In genomic region chr19:5936308-5936980, GRCh38 we compare ENCODE assay signal across 1 cellular context.
TF ChIP-seq lines count a peak whose summit lies in the region.

No MANE protein-coding gene starts in this region.

TF ChIP-seq in GM23338, 12 proteins besides CTCF, POLR2A, EP300 and RAD21:
- no peak for TF ChIP-seq POLR2AphosphoS5 (IDR thresholded peaks at IDR 0.05; ENCODE audit: low read depth)
- no peak for TF ChIP-seq ZNF114 (CRISPR knock-in tag; IDR thresholded peaks at IDR 0.05)
- TF ChIP-seq CREB1 (CRISPR knock-in tag; IDR thresholded peaks at IDR 0.05; ENCODE audit: low read depth): no peak
- no peak for TF ChIP-seq EZH2 (IDR thresholded peaks at IDR 0.05; ENCODE audit: low read depth, unreplicated experiment)
- no peak for TF ChIP-seq NANOG (IDR thresholded peaks at IDR 0.05; ENCODE audit: borderline replicate concordance)
- no peak for TF ChIP-seq ETS1 (IDR thresholded peaks at IDR 0.05)
- TF ChIP-seq EZH2phosphoT487 (IDR thresholded peaks at IDR 0.05; ENCODE audit: unreplicated experiment): no peak
- no peak for TF ChIP-seq JUNB (IDR thresholded peaks at IDR 0.05; ENCODE audit: unreplicated experiment)
- TF ChIP-seq REST (IDR thresholded peaks at IDR 0.05; ENCODE audit: unreplicated experiment): no peak
- no peak for TF ChIP-seq ZNF331 (CRISPR knock-in tag; IDR thresholded peaks at IDR 0.05; ENCODE audit: low read depth)
- TF ChIP-seq ZNF462 (CRISPR knock-in tag; IDR thresholded peaks at IDR 0.05): no peak
- TF ChIP-seq STAT1 (IDR thresholded peaks at IDR 0.05; ENCODE audit: unreplicated experiment): no peak
